7 cellular contexts compared by ENCODE assay signal in genomic region chr7:3301831-3302618, GRCh38. TPM values are rescaled to one million over a fixed set of nuclear protein-coding genes. Genes with fewer than 3 reads are reported as not detected.
DNase-seq lines count a peak whose midpoint lies in the region; ATAC-seq and TF ChIP-seq lines count a peak whose summit lies in the region.

No MANE protein-coding gene starts in this region.

- H3K79me2 ChIP-seq in GM23248 (ENCODE audit: insufficient read depth): no peaks in the 10 kb centered on the region

- no peaks in the 10 kb centered on the region for H4K20me1 ChIP-seq in GM23248 (ENCODE audit: insufficient read depth)

- no peaks in the 10 kb centered on the region for H3K9me3 ChIP-seq in GM23248 (ENCODE audit: low read depth)
- H3K9me3 ChIP-seq in iPS-15b (ENCODE audit: control insufficient read depth, insufficient read depth, low read length): no peaks in the 10 kb centered on the region

- no peak overlapping the region for H3K9ac ChIP-seq in GM23248
- no peak overlapping the region for H3K9ac ChIP-seq in iPS-15b (ENCODE audit: low read depth, low read length)

- H3F3A ChIP-seq in GM23248 (ENCODE audit: insufficient read depth): no peaks in the 10 kb centered on the region

- peak; percentile 44 for TF ChIP-seq CTCF in retinal pigment epithelial cell (conservative IDR thresholded peaks at IDR 0.05; ENCODE audit: low read depth, low read length)
- no peak for TF ChIP-seq CTCF in GM10248 (IDR thresholded peaks at IDR 0.05; ENCODE audit: control extremely low read depth, extremely low read depth, low read depth, missing control alignments)

- H3K4me3 Mint-ChIP-seq in activated naive CD8-positive, alpha-beta T cell treated with anti-CD3 and anti-CD28 coated beads, Interleukin-2, amount 10 ng/mL, durations not matched to agents 7 days and 5 days: peak overlapping the region; percentile 75

- peak; percentile 35 for DNase-seq in GM23248
- DNase-seq in NCI-H748 treated with DMSO at 0.1 percent for 48 hours (lab: John Stamatoyannopoulos, UW): peak; percentile 67
- peak; percentile 49 for DNase-seq in activated naive CD8-positive, alpha-beta T cell treated with anti-CD3 and anti-CD28 coated beads, Interleukin-2, amount 10 ng/mL, durations not matched to agents 7 days and 5 days
- DNase-seq in retinal pigment epithelial cell (ENCODE audit: low read depth): no peak
- DNase-seq in GM10248 (ENCODE audit: extremely low spot score): no peak
- no peak for DNase-seq in GDM1 (lab: John Stamatoyannopoulos, UW)

- H3K36me3 ChIP-seq in GM23248 (ENCODE audit: low read depth) (no peaks in the 10 kb centered on the region), iPS-15b (ENCODE audit: control insufficient read depth, insufficient read depth, low read length) (no peaks in the 10 kb centered on the region)

- H3K4me2 ChIP-seq in GM23248 (ENCODE audit: unreplicated experiment): peak overlapping the region; percentile 14

- H3K4me1 ChIP-seq in GM23248 (ENCODE audit: insufficient read depth): no peaks in the 10 kb centered on the region
- H3K4me1 ChIP-seq in iPS-15b (ENCODE audit: control insufficient read depth, insufficient read depth, low read length): peaks cover 3% of the 10 kb centered on the region

- no peaks in the 10 kb centered on the region for H3K36me3 Mint-ChIP-seq in activated naive CD8-positive, alpha-beta T cell treated with anti-CD3 and anti-CD28 coated beads, Interleukin-2, amount 10 ng/mL, durations not matched to agents 7 days and 5 days

- no peak overlapping the region for H3K27ac ChIP-seq in GM23248

- H3K9me2 ChIP-seq in GM23248 (ENCODE audit: insufficient read depth): no peaks in the 10 kb centered on the region

- H3K27ac Mint-ChIP-seq in activated naive CD8-positive, alpha-beta T cell treated with anti-CD3 and anti-CD28 coated beads, Interleukin-2, amount 10 ng/mL, durations not matched to agents 7 days and 5 days: peak overlapping the region; percentile 35

- H3K4me1 Mint-ChIP-seq in activated naive CD8-positive, alpha-beta T cell treated with anti-CD3 and anti-CD28 coated beads, Interleukin-2, amount 10 ng/mL, durations not matched to agents 7 days and 5 days: peaks cover 5% of the 10 kb centered on the region

- 0 out of 2 replicates have a peak overlapping the region, but pooled peaks have one; percentile 28 for H2AFZ ChIP-seq in GM23248

- 3% methylated on average over 21 to 41 of the region's 45 CpGs for WGBS in GM23248 (ENCODE audit: low coverage in 1 of 2, low lambda C conversion rate in 2 of 2, missing lambda C conversion rate in 2 of 2), 2 experiments

- peaks cover 52% of the 10 kb centered on the region for H3K27me3 Mint-ChIP-seq in activated naive CD8-positive, alpha-beta T cell treated with anti-CD3 and anti-CD28 coated beads, Interleukin-2, amount 10 ng/mL, durations not matched to agents 7 days and 5 days

- H3K9me3 Mint-ChIP-seq in activated naive CD8-positive, alpha-beta T cell treated with anti-CD3 and anti-CD28 coated beads, Interleukin-2, amount 10 ng/mL, durations not matched to agents 7 days and 5 days: no peaks in the 10 kb centered on the region

- CTCF ChIA-PET in GM10248 (lab: Yijun Ruan, JAX): interaction anchor here (0.8 to 3.4 kb wide), 6 partner anchors 8 to 594 kb away, joined by 3 to 24 read pairs (median 3); no protein-coding TSS in a partner anchor

- H3K4me3 ChIP-seq in GM23248 (no peak overlapping the region), iPS-15b (ENCODE audit: low read depth, low read length) (peak overlapping the region; percentile 67), retinal pigment epithelial cell (ENCODE audit: low read length) (peak overlapping the region; percentile 55)

- peaks cover 22% of the 10 kb centered on the region for H3K27me3 ChIP-seq in GM23248 (replicated peaks; ENCODE audit: insufficient read depth)
- H3K27me3 ChIP-seq in iPS-15b (ENCODE audit: control insufficient read depth, insufficient read depth, low read length): peaks cover 17% of the 10 kb centered on the region

- no peak for ATAC-seq in activated naive CD8-positive, alpha-beta T cell treated with anti-CD3 and anti-CD28 coated beads, Interleukin-2, amount 10 ng/mL, durations not matched to agents 7 days and 5 days (ENCODE audit: low read depth)

- in situ Hi-C loops in GM23248 (cut with MboI): no loop called here

- POLR2A ChIA-PET in activated naive CD8-positive, alpha-beta T cell treated with anti-CD3 and anti-CD28 coated beads, Interleukin-2, amount 10 ng/mL, durations not matched to agents 7 days and 5 days (lab: Charles Lee): no interaction called here
- POLR2A ChIA-PET in GM10248 (lab: Yijun Ruan, JAX): no interaction called here

RNA-seq across cellular contexts. Expression of gene SDK1, which starts 1.0 kb away (rescaled TPM):
- total RNA-seq in GM23248 (2014; rRNA removed; shearing (Covaris generic)): not detected in 2 replicates
- polyA plus RNA-seq in GM23248 (2016; fragmentation: Nextera tagmentation; extraction: Ambion mirVana): not detected in 2 replicates
- total RNA-seq in activated naive CD8-positive, alpha-beta T cell treated with anti-CD3 and anti-CD28 coated beads, Interleukin-2, amount 10 ng/mL, durations not matched to agents 7 days and 5 days: under 1 TPM; 0.20 to 0.25 TPM

Comparison
In these comparisons a context has a peak if more than half of its experiments do, and no peak if none do; other contexts are left out.
1. DNase-seq: peak in GM23248 (single experiment), NCI-H748 treated with DMSO at 0.1 percent for 48 hours (single experiment) and activated naive CD8-positive, alpha-beta T cell treated with anti-CD3 and anti-CD28 coated beads, Interleukin-2, amount 10 ng/mL, durations not matched to agents 7 days and 5 days (single experiment); none in retinal pigment epithelial cell (single experiment), GM10248 (single experiment) and GDM1 (single experiment).